9 cellular contexts compared by ENCODE assay signal in the genomic region with DNA sequence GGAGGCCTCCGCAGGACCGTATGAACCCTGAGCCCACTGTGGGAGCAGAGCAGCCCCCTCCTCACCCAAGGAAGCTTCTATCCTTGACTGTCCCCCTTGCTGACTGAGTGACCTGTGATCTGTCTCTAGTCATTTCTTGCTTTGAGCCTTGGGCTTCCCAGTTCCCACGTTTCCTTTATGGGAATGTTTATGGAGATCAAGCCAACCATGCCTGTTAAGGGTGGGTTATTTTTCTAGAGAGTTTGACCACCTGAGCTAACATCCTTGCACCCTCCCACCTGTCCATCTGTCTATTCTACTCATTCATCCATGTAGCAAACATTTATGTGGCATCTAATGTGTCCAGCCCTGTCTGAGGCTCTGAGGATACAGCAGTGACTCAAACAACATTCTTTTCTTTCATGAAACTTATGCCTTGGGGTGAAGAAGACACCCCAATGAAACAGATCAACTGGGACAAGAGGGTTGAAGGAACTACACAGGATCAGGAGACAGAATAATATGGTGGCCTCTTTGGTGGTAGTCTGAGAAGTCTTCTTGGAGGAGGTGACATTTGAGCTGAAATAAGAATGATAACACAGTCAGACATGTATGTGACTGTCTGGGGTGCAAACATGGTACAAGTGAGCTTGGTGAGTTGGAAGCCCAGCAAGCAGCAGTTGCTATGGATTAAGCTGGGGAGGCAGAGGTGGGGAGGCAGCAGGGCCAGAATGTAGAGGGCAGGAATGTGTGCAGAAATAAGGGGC. TPM values are rescaled to one million over a fixed set of nuclear protein-coding genes. Genes with fewer than 3 reads are reported as not detected.
DNase-seq lines count a peak whose midpoint lies in the region; ATAC-seq, FAIRE-seq and TF ChIP-seq lines count a peak whose summit lies in the region.
"Had no signal": no experiment of that assay in that cellular context is flagged by ENCODE, and none has a peak within 500 bp of the region (broad histone marks: within the 10 kb centered on the region; RNA-seq: fewer than 3 reads in every experiment).

No MANE protein-coding gene starts in this region.

- 97% methylated on average over 3 of the region's 3 CpGs for WGBS in liver
- 86 to 94% methylated on average over 3 of the region's 3 CpGs for WGBS in testis, 2 donors

- H3K27me3 Mint-ChIP-seq in activated T-cell treated with anti-CD3 and anti-CD28 coated beads, Interleukin-2, amount 50 U/mL, for 24 hours = no peaks in the 10 kb centered on the region
- no peaks in the 10 kb centered on the region for H3K27me3 Mint-ChIP-seq in activated CD8-positive, alpha-beta T cell treated with anti-CD3 and anti-CD28 coated beads for 36 hours
- H3K27me3 Mint-ChIP-seq: activated naive CD4-positive, alpha-beta T cell treated with anti-CD3 and anti-CD28 coated beads, Interleukin-2, amount 10 ng/mL, durations not matched to agents 7 days and 5 days had no signal

- H3K4me3 ChIP-seq in liver (ENCODE audit: low read depth in 1 of 3, low read length in 3 of 3) (no peak overlapping the region), testis (no peak overlapping the region)

- H3K9ac ChIP-seq in liver (ENCODE audit: low read depth in 1 of 2, low read length in 2 of 2) = peak overlapping the region in 1 of 2 donors; percentile 14

- POLR2A ChIA-PET in activated CD8-positive, alpha-beta T cell treated with anti-CD3 and anti-CD28 coated beads for 36 hours (lab: Charles Lee) = interaction anchor here (1.1 kb wide), 1 partner anchor 23 kb away, joined by 3 read pairs; no protein-coding TSS in a partner anchor

- H3K4me3 Mint-ChIP-seq in activated T-cell treated with anti-CD3 and anti-CD28 coated beads, Interleukin-2, amount 50 U/mL, for 24 hours = no peak overlapping the region
- H3K4me3 Mint-ChIP-seq in activated CD8-positive, alpha-beta T cell treated with anti-CD3 and anti-CD28 coated beads for 36 hours = no peak overlapping the region
- H3K4me3 Mint-ChIP-seq: activated naive CD4-positive, alpha-beta T cell treated with anti-CD3 and anti-CD28 coated beads, Interleukin-2, amount 10 ng/mL, durations not matched to agents 7 days and 5 days had no signal

- H3K9me3 ChIP-seq in liver (ENCODE audit: control insufficient read depth in 4 of 4, low read length in 3 of 4) (no peaks in the 10 kb centered on the region), testis (no peaks in the 10 kb centered on the region)

- H3K27ac Mint-ChIP-seq in activated T-cell treated with anti-CD3 and anti-CD28 coated beads, Interleukin-2, amount 50 U/mL, for 24 hours = peak overlapping the region; percentile 50
- peak overlapping the region; percentile 31 for H3K27ac Mint-ChIP-seq in activated CD8-positive, alpha-beta T cell treated with anti-CD3 and anti-CD28 coated beads for 36 hours
- H3K27ac Mint-ChIP-seq: activated naive CD4-positive, alpha-beta T cell treated with anti-CD3 and anti-CD28 coated beads, Interleukin-2, amount 10 ng/mL, durations not matched to agents 7 days and 5 days had no signal

- TF ChIP-seq RAD21 in liver (IDR thresholded peaks at IDR 0.05) = no peak

- TF ChIP-seq CTCF in activated CD8-positive, alpha-beta T cell treated with anti-CD3 and anti-CD28 coated beads for 36 hours (IDR thresholded peaks at IDR 0.05) = no peak
- no peak for TF ChIP-seq CTCF in liver (IDR thresholded peaks at IDR 0.05; ENCODE audit: low read depth, low read length, missing input control)
- no peak for TF ChIP-seq CTCF in testis (IDR thresholded peaks at IDR 0.05)

- intact Hi-C loops in activated CD8-positive, alpha-beta T cell treated with anti-CD3 and anti-CD28 coated beads for 36 hours (cut with micrococcal nuclease) = loop anchor here (10.0 kb wide), 1 partner anchor 295 kb away; a partner anchor contains a TSS
- intact Hi-C loops in testis (cut with DNase I; ENCODE audit: low total_unique reads) = no loop called here

- H3K9me3 Mint-ChIP-seq in activated T-cell treated with anti-CD3 and anti-CD28 coated beads, Interleukin-2, amount 50 U/mL, for 24 hours = peaks cover 6% of the 10 kb centered on the region
- H3K9me3 Mint-ChIP-seq in activated CD8-positive, alpha-beta T cell treated with anti-CD3 and anti-CD28 coated beads for 36 hours = peaks cover 16% of the 10 kb centered on the region

- ATAC-seq in activated CD8-positive, alpha-beta T cell treated with anti-CD3 and anti-CD28 coated beads for 36 hours = no peak
- no peak for ATAC-seq in GM21390 (IDR thresholded peaks at IDR 0.05; ENCODE audit: unreplicated experiment)

- H3K36me3 Mint-ChIP-seq in activated T-cell treated with anti-CD3 and anti-CD28 coated beads, Interleukin-2, amount 50 U/mL, for 24 hours (ENCODE audit: low read depth) = peaks cover 32% of the 10 kb centered on the region
- peaks cover 27% of the 10 kb centered on the region for H3K36me3 Mint-ChIP-seq in activated CD8-positive, alpha-beta T cell treated with anti-CD3 and anti-CD28 coated beads for 36 hours (ENCODE audit: low read depth)

- peak overlapping the region; percentile 65 to 86 for H3K27ac ChIP-seq in liver (ENCODE audit: low read depth in 1 of 2, low read length in 2 of 2)
- peak overlapping the region; percentile 53 to 84 for H3K27ac ChIP-seq in testis

- H3K4me1 ChIP-seq in liver (ENCODE audit: control insufficient read depth in 4 of 4, insufficient read depth in 4 of 4, low read length in 3 of 4) (peaks cover 13 to 33% (median 20%) of the 10 kb centered on the region in 4 donors), testis (peaks cover 27% of the 10 kb centered on the region)

- H3K36me3 ChIP-seq in liver (ENCODE audit: control insufficient read depth in 4 of 4, insufficient read depth in 3 of 4, low read depth in 1 of 4, low read length in 3 of 4) = peaks cover 0 to 4% (median 2%) of the 10 kb centered on the region in 4 donors
- H3K36me3 ChIP-seq in testis (ENCODE audit: low read depth, missing control alignments) = no peaks in the 10 kb centered on the region

- no peak for DNase-seq in activated T-cell treated with anti-CD3 and anti-CD28 coated beads, Interleukin-2, amount 50 U/mL, for 24 hours
- DNase-seq in activated T-cell treated with anti-CD3 and anti-CD28 coated beads for 4 hours (no peak), testis (no peak), frontal cortex (ENCODE audit: low spot score in 2 of 2) (no peak)
- DNase-seq in activated CD8-positive, alpha-beta T cell treated with anti-CD3 and anti-CD28 coated beads for 36 hours = no peak
- no peak for DNase-seq in effector CD8-positive, alpha-beta T cell (lab: John Stamatoyannopoulos, UW)

- H3K27me3 ChIP-seq in liver (ENCODE audit: control insufficient read depth in 4 of 4, insufficient read depth in 4 of 4, low read length in 3 of 4) (no peaks in the 10 kb centered on the region), testis (no peaks in the 10 kb centered on the region)

- CTCF ChIA-PET in activated CD8-positive, alpha-beta T cell treated with anti-CD3 and anti-CD28 coated beads for 36 hours (lab: Charles Lee) = interaction anchor here (1.3 to 1.9 kb wide), 2 partner anchors 81 to 237 kb away, joined by 4 to 6 read pairs; no protein-coding TSS in a partner anchor

- FAIRE-seq in frontal cortex (lab: Jason Lieb, UNC) = no peak

- peaks cover 20% of the 10 kb centered on the region for H3K4me1 Mint-ChIP-seq in activated T-cell treated with anti-CD3 and anti-CD28 coated beads, Interleukin-2, amount 50 U/mL, for 24 hours (ENCODE audit: low read depth)
- peaks cover 19% of the 10 kb centered on the region for H3K4me1 Mint-ChIP-seq in activated CD8-positive, alpha-beta T cell treated with anti-CD3 and anti-CD28 coated beads for 36 hours (ENCODE audit: low read depth)

- no peak for TF ChIP-seq POLR2A in testis (IDR thresholded peaks at IDR 0.05)

TF ChIP-seq in liver, 16 proteins besides CTCF, POLR2A, EP300 and RAD21:
- TF ChIP-seq FOXA2 (IDR thresholded peaks at IDR 0.05) (no peak), FOXA1 (IDR thresholded peaks at IDR 0.05) (no peak), EGR1 (IDR thresholded peaks at IDR 0.05; ENCODE audit: low read depth in 2 of 2) (no peak), NR2F2 (IDR thresholded peaks at IDR 0.05) (no peak), SP1 (IDR thresholded peaks at IDR 0.05) (no peak), RXRA (IDR thresholded peaks at IDR 0.05) (no peak), GABPA (IDR thresholded peaks at IDR 0.05 in 1 of 2, conservative IDR thresholded peaks at IDR 0.05 in 1 of 2) (no peak), HNF4G (IDR thresholded peaks at IDR 0.05) (no peak)

RNA-seq across cellular contexts. Expression of a gene that starts 30.5 kb away (rescaled TPM):
- 10 to 100 TPM; 15.5 to 19.7 TPM for total RNA-seq in activated CD8-positive, alpha-beta T cell treated with anti-CD3 and anti-CD28 coated beads for 36 hours
- total RNA-seq in liver (10 to 100 TPM; 55.6 to 65.1 TPM), testis (100 to 1,000 TPM in 1 of 2 donors, 10 to 100 TPM in 1; 68.6 to 105 TPM), frontal cortex (57.9 TPM)
- polyA plus RNA-seq in liver (10 to 100 TPM; 42.7 to 57.2 TPM), testis (ENCODE audit: insufficient read depth, low read depth, low replicate concordance) (35.2 TPM)
